8 cellular contexts compared by ENCODE assay signal in genomic region chr14:102320671-102321455, GRCh38. TPM values are rescaled to one million over a fixed set of nuclear protein-coding genes. Genes with fewer than 3 reads are reported as not detected.
A peak's percentile ranks its signal among the peaks of the same experiment; 100 is the strongest.
DNase-seq lines count a peak whose midpoint lies in the region; ATAC-seq and TF ChIP-seq lines count a peak whose summit lies in the region.

No MANE protein-coding gene starts in this region.

- peak overlapping the region; percentile 92 for H3K27ac ChIP-seq in cardiac muscle cell
- H3K27ac ChIP-seq in breast epithelium, result peak overlapping the region; percentile 96 to 97
- peak overlapping the region; percentile 98 for H3K27ac ChIP-seq in vagina

- H3K4me3 ChIP-seq in cardiac muscle cell, result peak overlapping the region; percentile 73
- H3K4me3 ChIP-seq in breast epithelium, result peak overlapping the region; percentile 73 to 81 (median 80)
- H3K4me3 ChIP-seq in mononuclear cell (ENCODE audit: low read length), result peak overlapping the region; percentile 84
- H3K4me3 ChIP-seq in vagina, result peak overlapping the region; percentile 73 to 80

- H3K9me3 ChIP-seq in cardiac muscle cell (ENCODE audit: low read depth) (no peaks in the 10 kb centered on the region), breast epithelium (no peaks in the 10 kb centered on the region), mononuclear cell (ENCODE audit: low read depth, low read length) (no peaks in the 10 kb centered on the region), vagina (no peaks in the 10 kb centered on the region)

- no peaks in the 10 kb centered on the region for H3K27me3 ChIP-seq in cardiac muscle cell
- no peaks in the 10 kb centered on the region for H3K27me3 ChIP-seq in breast epithelium
- H3K27me3 ChIP-seq in mononuclear cell (ENCODE audit: insufficient read depth, low read length), result no peaks in the 10 kb centered on the region
- H3K27me3 ChIP-seq in vagina, result no peaks in the 10 kb centered on the region

- peaks cover 8% of the 10 kb centered on the region for H3K4me1 ChIP-seq in cardiac muscle cell (ENCODE audit: low read depth)
- peaks cover 7 to 9% of the 10 kb centered on the region in 2 donors for H3K4me1 ChIP-seq in breast epithelium
- H3K4me1 ChIP-seq in mononuclear cell (ENCODE audit: insufficient read depth, low read length), result peaks cover 50% of the 10 kb centered on the region
- peaks cover 42% of the 10 kb centered on the region for H3K4me1 ChIP-seq in vagina

- no peak for ATAC-seq in left ventricle myocardium superior

- TF ChIP-seq CTCF in cardiac muscle cell (IDR thresholded peaks at IDR 0.05; ENCODE audit: low read depth, low read length) (no peak), breast epithelium (IDR thresholded peaks at IDR 0.05) (no peak), vagina (IDR thresholded peaks at IDR 0.05) (no peak)

- DNase-seq in cardiac muscle cell (ENCODE audit: low read depth in 1 of 2, low spot score in 1 of 2) (no peak), left ventricle myocardium superior (no peak), breast epithelium (ENCODE audit: low spot score in 2 of 2) (no peak), vagina (ENCODE audit: extremely low spot score in 2 of 2) (no peak), CD1c-positive myeloid dendritic cell (ENCODE audit: extremely low spot score) (no peak), NCI-H526 treated with DMSO at 0.1 percent for 48 hours (lab: John Stamatoyannopoulos, UW) (no peak)
- DNase-seq in activated CD4-positive, alpha-beta T cell treated with anti-CD3 and anti-CD28 coated beads, Interleukin-2, amount 50 U/mL, for 48 hours, result no peak

- TF ChIP-seq POLR2A in breast epithelium (IDR thresholded peaks at IDR 0.05) (no peak), vagina (IDR thresholded peaks at IDR 0.05) (no peak)

- intact Hi-C loops in left ventricle myocardium superior (cut with micrococcal nuclease), result no loop called here
- intact Hi-C loops in breast epithelium (cut with DNase I; ENCODE audit: low total_unique reads), result no loop called here
- intact Hi-C loops in vagina (cut with DNase I), result no loop called here

- peaks cover 3% of the 10 kb centered on the region for H3K36me3 ChIP-seq in cardiac muscle cell
- H3K36me3 ChIP-seq in breast epithelium, result no peaks in the 10 kb centered on the region
- no peaks in the 10 kb centered on the region for H3K36me3 ChIP-seq in vagina

RNA-seq across cellular contexts. Expression of gene ZNF839, which starts 1.3 kb away (rescaled TPM):
- total RNA-seq in cardiac muscle cell (15.6 and 16.9 TPM in 2 replicates), left ventricle myocardium superior (7.4 TPM), breast epithelium (10 to 100 TPM in 2 of 3 donors, 1 to 10 TPM in 1; 8.5 to 16.8 (median 15.4) TPM), mononuclear cell (12.5 TPM), vagina (4.4 TPM)
- 16.1 TPM in 2 replicates for polyA plus RNA-seq in cardiac muscle cell

RNA-seq across cellular contexts. Expression of gene MOK, which starts 15.9 kb away (rescaled TPM):
- total RNA-seq in cardiac muscle cell (29.7 and 31.7 TPM in 2 replicates), left ventricle myocardium superior (10.9 TPM), breast epithelium (10 to 100 TPM; 13.0 to 29.0 (median 23.9) TPM), mononuclear cell (2.2 TPM), vagina (14.2 TPM)
- polyA plus RNA-seq in cardiac muscle cell, result 19.2 and 28.1 TPM in 2 replicates

RNA-seq across cellular contexts. Expression of gene CINP, which starts 41.8 kb away (rescaled TPM):
- total RNA-seq in cardiac muscle cell (46.0 and 49.1 TPM in 2 replicates), left ventricle myocardium superior (33.7 TPM), breast epithelium (10 to 100 TPM; 28.8 to 34.7 (median 33.4) TPM), mononuclear cell (20.6 TPM), vagina (21.9 TPM)
- 45.4 and 53.9 TPM in 2 replicates for polyA plus RNA-seq in cardiac muscle cell

RNA-seq across cellular contexts. Expression of gene TECPR2, which starts 41.9 kb away (rescaled TPM):
- total RNA-seq in cardiac muscle cell, result 37.4 and 53.6 TPM in 2 replicates
- 9.2 and 15.9 TPM in 2 replicates for polyA plus RNA-seq in cardiac muscle cell
- total RNA-seq in left ventricle myocardium superior, result 22.5 TPM
- 10 to 100 TPM; 19.8 to 25.2 (median 19.9) TPM for total RNA-seq in breast epithelium
- 2.7 TPM for total RNA-seq in mononuclear cell
- total RNA-seq in vagina, result 12.0 TPM
